Comparison of ENCODE assay signal across 8 cellular contexts in genomic region chr10:101061814-101062230, GRCh38.
DNase-seq lines count a peak whose midpoint lies in the region; ATAC-seq and TF ChIP-seq lines count a peak whose summit lies in the region.

Gene KAZALD1, plus strand, starts transcription at chr10:101061989. Its CDS starts 604 bp downstream, at chr10:101062593.

- H3K27me3 ChIP-seq in RWPE2 (ENCODE audit: insufficient read depth, poor library complexity, severe bottlenecking) (no peaks in the 10 kb centered on the region), rectal smooth muscle tissue (ENCODE audit: control insufficient read depth, insufficient read depth, low read length) (peaks cover 12% of the 10 kb centered on the region)

- TF ChIP-seq CTCF in GM12865 (IDR thresholded peaks at IDR 0.05; ENCODE audit: insufficient read depth, low read depth, low read length, missing control alignments) (no peak), RWPE2 (IDR thresholded peaks at IDR 0.05; ENCODE audit: poor library complexity, severe bottlenecking) (no peak)

- H3K36me3 ChIP-seq in RWPE2 (ENCODE audit: low read depth) (peaks cover 4% of the 10 kb centered on the region), rectal smooth muscle tissue (ENCODE audit: control insufficient read depth, insufficient read depth, low read length) (no peaks in the 10 kb centered on the region)

- H3K9ac ChIP-seq in rectal smooth muscle tissue (ENCODE audit: low read length) = peak within 1 kb of the TSS; percentile 87

- ATAC-seq in RWPE2 (ENCODE audit: low read depth) = no peak
- ATAC-seq in GM18909 (IDR thresholded peaks at IDR 0.05; ENCODE audit: poor library complexity, unreplicated experiment) = no peak
- no peak for ATAC-seq in HG02763 (IDR thresholded peaks at IDR 0.05; ENCODE audit: unreplicated experiment)

- H3K4me3 ChIP-seq in GM12865 (ENCODE audit: low read depth, low read length) = peak within 1 kb of the TSS; percentile 84
- H3K4me3 ChIP-seq in RWPE2 (ENCODE audit: severe bottlenecking) = peak within 1 kb of the TSS; percentile 94
- H3K4me3 ChIP-seq in rectal smooth muscle tissue (ENCODE audit: low read length) = peak within 1 kb of the TSS; percentile 83

- peaks cover 5% of the 10 kb centered on the region for H3K4me1 ChIP-seq in RWPE2 (ENCODE audit: insufficient read depth, poor library complexity, severe bottlenecking)
- no peaks in the 10 kb centered on the region for H3K4me1 ChIP-seq in rectal smooth muscle tissue (ENCODE audit: control insufficient read depth, insufficient read depth, low read length)

- no peaks in the 10 kb centered on the region for H3K9me3 ChIP-seq in RWPE2 (ENCODE audit: severe bottlenecking)

- H3K27ac ChIP-seq in RWPE2 (ENCODE audit: poor library complexity, severe bottlenecking) = peak within 1 kb of the TSS; percentile 83
- H3K27ac ChIP-seq in rectal smooth muscle tissue (ENCODE audit: low read depth, low read length) = peak within 1 kb of the TSS; percentile 92

- no peak for DNase-seq in GM12865 (ENCODE audit: low read depth)
- no peak for DNase-seq in RWPE2 (ENCODE audit: low spot score)
- DNase-seq in fibroblast of the conjunctiva (ENCODE audit: low read depth) = peak; percentile 72
- DNase-seq in NCI-H1694 (lab: John Stamatoyannopoulos, UW) = no peak
- no peak for DNase-seq in cerebellar cortex (ENCODE audit: low spot score)
